Comparison of ENCODE assay signal across 16 cellular contexts in genomic region chr11:12784445-12784844, GRCh38.
"Had no signal": no experiment of that assay in that cellular context is flagged by ENCODE, and none has a peak within 500 bp of the region (broad histone marks: within the 10 kb centered on the region; RNA-seq: fewer than 3 reads in every experiment).

No MANE protein-coding gene starts in this region.

- H3K36me3 Mint-ChIP-seq: activated naive CD4-positive, alpha-beta T cell treated with anti-CD3 and anti-CD28 coated beads, Interleukin-2, amount 10 ng/mL, durations not matched to agents 7 days and 5 days; memory B cell; natural killer cell treated with Interleukin-12 subunit alpha and Interleukin-12 subunit beta and Interleukin-15 and Interleukin-18, amount 100 ng/mL, for 72 hours had no signal

- H3K9me3 Mint-ChIP-seq: activated B cell treated with CpG ODN at 0.5 μM for 24 hours; activated CD4-positive, alpha-beta T cell treated with anti-CD3 and anti-CD28 coated beads, Interleukin-2, amount 10 ng/mL, durations not matched to agents 24 days and 14 days; activated naive CD4-positive, alpha-beta T cell treated with anti-CD3 and anti-CD28 coated beads, Interleukin-2, amount 10 ng/mL, durations not matched to agents 7 days and 5 days; activated T-helper 2 cell treated with anti-CD3 and anti-CD28 coated beads, Interferon-gamma antibody, Interleukin-2, Interleukin-4, amounts not matched to agents 10 μg/mL and 5 μg/mL and 100 μg/mL, durations not matched to agents 14 hours and 24 hours and 36 hours; memory B cell; natural killer cell treated with Interleukin-12 subunit alpha and Interleukin-12 subunit beta and Interleukin-15 and Interleukin-18, amount 100 ng/mL, for 72 hours; T-helper 1 cell treated with Interleukin-12 subunit alpha and Interleukin-12 subunit beta and Interleukin-4 antibody, amounts not matched to agents 30 μg/mL and 1 μg/mL, for 36 hours had no signal

- H3K9me3 ChIP-seq: adrenal gland, heart left ventricle, ovary, tibial artery had no signal

- H3K4me1 Mint-ChIP-seq: activated B cell treated with CpG ODN at 0.5 μM for 24 hours; activated CD4-positive, alpha-beta T cell treated with anti-CD3 and anti-CD28 coated beads, Interleukin-2, amount 10 ng/mL, durations not matched to agents 24 days and 14 days; activated naive CD4-positive, alpha-beta T cell treated with anti-CD3 and anti-CD28 coated beads, Interleukin-2, amount 10 ng/mL, durations not matched to agents 7 days and 5 days; memory B cell had no signal

- H3K36me3 ChIP-seq: adrenal gland, ovary had no signal

- H3K27ac ChIP-seq: adrenal gland, ovary, tibial artery had no signal

- H3K27ac Mint-ChIP-seq: activated B cell treated with CpG ODN at 0.5 μM for 24 hours; activated CD4-positive, alpha-beta T cell treated with anti-CD3 and anti-CD28 coated beads, Interleukin-2, amount 10 ng/mL, durations not matched to agents 24 days and 14 days; activated naive CD4-positive, alpha-beta T cell treated with anti-CD3 and anti-CD28 coated beads, Interleukin-2, amount 10 ng/mL, durations not matched to agents 7 days and 5 days; activated T-helper 2 cell treated with anti-CD3 and anti-CD28 coated beads, Interferon-gamma antibody, Interleukin-2, Interleukin-4, amounts not matched to agents 10 μg/mL and 5 μg/mL and 100 μg/mL, durations not matched to agents 14 hours and 24 hours and 36 hours; memory B cell; natural killer cell treated with Interleukin-12 subunit alpha and Interleukin-12 subunit beta and Interleukin-15 and Interleukin-18, amount 100 ng/mL, for 72 hours; T-helper 1 cell treated with Interleukin-12 subunit alpha and Interleukin-12 subunit beta and Interleukin-4 antibody, amounts not matched to agents 30 μg/mL and 1 μg/mL, for 36 hours had no signal

- H3K4me3 Mint-ChIP-seq: activated B cell treated with CpG ODN at 0.5 μM for 24 hours; activated CD4-positive, alpha-beta T cell treated with anti-CD3 and anti-CD28 coated beads, Interleukin-2, amount 10 ng/mL, durations not matched to agents 24 days and 14 days; activated naive CD4-positive, alpha-beta T cell treated with anti-CD3 and anti-CD28 coated beads, Interleukin-2, amount 10 ng/mL, durations not matched to agents 7 days and 5 days; memory B cell; natural killer cell treated with Interleukin-12 subunit alpha and Interleukin-12 subunit beta and Interleukin-15 and Interleukin-18, amount 100 ng/mL, for 72 hours; T-helper 1 cell treated with Interleukin-12 subunit alpha and Interleukin-12 subunit beta and Interleukin-4 antibody, amounts not matched to agents 30 μg/mL and 1 μg/mL, for 36 hours had no signal

- DNase-seq: activated B cell treated with CpG ODN at 0.5 μM for 24 hours; activated CD4-positive, alpha-beta T cell treated with anti-CD3 and anti-CD28 coated beads, Interleukin-2, amount 10 ng/mL, durations not matched to agents 24 days and 14 days; activated CD8-positive, alpha-beta memory T cell treated with anti-CD3 and anti-CD28 coated beads for 24 hours; activated naive CD4-positive, alpha-beta T cell treated with anti-CD3 and anti-CD28 coated beads, Interleukin-2, amount 10 ng/mL, durations not matched to agents 7 days and 5 days; activated T-cell treated with anti-CD3 and anti-CD28 coated beads for 4 hours; adrenal gland; cerebellar nuclear complex; dermis blood vessel endothelial cell; islet precursor cell; ovary; tibial artery had no signal

- H3K4me3 ChIP-seq: adrenal gland, heart left ventricle, ovary, tibial artery had no signal
